In genomic region chr12:132123970-132124765, GRCh38 we compare ENCODE assay signal across 23 cellular contexts. TPM values are rescaled to one million over a fixed set of nuclear protein-coding genes. Genes with fewer than 3 reads are reported as not detected.
A peak's percentile ranks its signal among the peaks of the same experiment; 100 is the strongest.
DNase-seq lines count a peak whose midpoint lies in the region; ATAC-seq and TF ChIP-seq lines count a peak whose summit lies in the region.
"Had no signal": no experiment of that assay in that cellular context is flagged by ENCODE, and none has a peak within 500 bp of the region (broad histone marks: within the 10 kb centered on the region; RNA-seq: fewer than 3 reads in every experiment).

No MANE protein-coding gene starts in this region.

- H3K4me1 ChIP-seq in gastroesophageal sphincter = no peaks in the 10 kb centered on the region

- peaks cover 0 to 9% (median 0%) of the 10 kb centered on the region in 3 donors for H3K9me3 ChIP-seq in gastroesophageal sphincter

- TF ChIP-seq POLR2A in gastroesophageal sphincter (IDR thresholded peaks at IDR 0.05) = no peak

- no peaks in the 10 kb centered on the region for H3K27me3 Mint-ChIP-seq in activated naive CD4-positive, alpha-beta T cell treated with anti-CD3 and anti-CD28 coated beads, Interleukin-2, amount 10 ng/mL, durations not matched to agents 7 days and 5 days
- H3K27me3 Mint-ChIP-seq in Calu3 (ENCODE audit: unreplicated experiment) = no peaks in the 10 kb centered on the region

- no peak for TF ChIP-seq EP300 in gastroesophageal sphincter (IDR thresholded peaks at IDR 0.05)

- ATAC-seq in stimulated activated effector memory CD8-positive, alpha-beta T cell treated with anti-CD3 and anti-CD28 coated beads, Interleukin-12 subunit alpha, Interleukin-12 subunit beta, amount 100 ng/mL, for 72 hours = no peak
- ATAC-seq in gastroesophageal sphincter = no peak
- ATAC-seq: GM23338 had no signal

- H3K4me3 ChIP-seq in HL-60 (replicated peaks; ENCODE audit: insufficient read depth, low read length) (no peak overlapping the region), dorsolateral prefrontal cortex (no peak overlapping the region), gastroesophageal sphincter (no peak overlapping the region)
- H3K4me3 ChIP-seq: GM23338, PC-9 had no signal

- H3K27ac ChIP-seq in HL-60 (replicated peaks) (peak overlapping the region; percentile 18; the same call in 1 of the 2 replicates), dorsolateral prefrontal cortex (no peak overlapping the region), gastroesophageal sphincter (no peak overlapping the region)
- H3K27ac ChIP-seq: PC-9 had no signal

- peaks cover 45% of the 10 kb centered on the region for H3K36me3 Mint-ChIP-seq in activated naive CD4-positive, alpha-beta T cell treated with anti-CD3 and anti-CD28 coated beads, Interleukin-2, amount 10 ng/mL, durations not matched to agents 7 days and 5 days
- H3K36me3 Mint-ChIP-seq in stimulated activated effector memory CD8-positive, alpha-beta T cell treated with anti-CD3 and anti-CD28 coated beads, Interleukin-12 subunit alpha, Interleukin-12 subunit beta, amount 100 ng/mL, for 72 hours = peaks cover 70% of the 10 kb centered on the region
- peaks cover 46% of the 10 kb centered on the region for H3K36me3 Mint-ChIP-seq in Calu3 (ENCODE audit: insufficient read depth, unreplicated experiment)

- H3K27me3 ChIP-seq in HL-60 (ENCODE audit: insufficient read depth, poor library complexity, severe bottlenecking) (no peaks in the 10 kb centered on the region), dorsolateral prefrontal cortex (no peaks in the 10 kb centered on the region), gastroesophageal sphincter (no peaks in the 10 kb centered on the region)

- no peak for DNase-seq in activated naive CD4-positive, alpha-beta T cell treated with anti-CD3 and anti-CD28 coated beads, Interleukin-2, amount 10 ng/mL, durations not matched to agents 7 days and 5 days
- DNase-seq in activated naive CD4-positive, alpha-beta T cell treated with Interleukin-2 at 50 U/mL for 16 hours = no peak
- DNase-seq in HL-60 (ENCODE audit: low read depth in 1 of 2, low spot score in 1 of 2) = peak; percentile 46 to 63
- DNase-seq in ecto neural progenitor cell (ENCODE audit: low spot score) = peak; percentile 43
- DNase-seq in stimulated activated effector memory CD8-positive, alpha-beta T cell treated with anti-CD3 and anti-CD28 coated beads, Interleukin-12 subunit alpha, Interleukin-12 subunit beta, amount 100 ng/mL, for 72 hours (ENCODE audit: low spot score in 2 of 2) = no peak
- DNase-seq in dorsolateral prefrontal cortex = no peak
- no peak for DNase-seq in Calu3
- DNase-seq: AML-193, COR-L47, DND-41, HCEC 1CT, NCI-H1092 treated with DMSO at 0.1 percent for 48 hours, NCI-H1436 treated with DMSO at 0.1 percent for 48 hours, NCI-H2029, NCI-H2227 treated with DMSO at 0.1 percent for 48 hours, NCI-H510A treated with DMSO at 0.1 percent for 48 hours, NCI-H748 treated with DMSO at 0.1 percent for 48 hours, PC-9, RPMI8226, SHP77 had no signal

- no peak for TF ChIP-seq CTCF in HL-60 (IDR thresholded peaks at IDR 0.05; ENCODE audit: insufficient read depth, low read length)
- TF ChIP-seq CTCF in dorsolateral prefrontal cortex (IDR thresholded peaks at IDR 0.05 in 54 of 56, conservative IDR thresholded peaks at IDR 0.05 in 2 of 56; ENCODE audit: low read depth in 1 of 56, partially characterized antibody in 56 of 56) = no peak
- TF ChIP-seq CTCF in gastroesophageal sphincter (IDR thresholded peaks at IDR 0.05) = no peak
- no peak for TF ChIP-seq CTCF in Calu3 (IDR thresholded peaks at IDR 0.05; ENCODE audit: unreplicated experiment)

- H3K36me3 ChIP-seq in gastroesophageal sphincter = peaks cover 0 to 98% of the 10 kb centered on the region in 2 donors

- WGBS in gastroesophageal sphincter (ENCODE audit: low coverage in 1 of 2), 2 donors = 83 to 98% methylated on average over 4 to 11 of the region's 12 CpGs

- intact Hi-C loops in dorsolateral prefrontal cortex (cut with DNase I) (no loop called here), Calu3 (cut with micrococcal nuclease; ENCODE audit: unreplicated experiment) (no loop called here)

- CTCF ChIA-PET in activated naive CD4-positive, alpha-beta T cell treated with anti-CD3 and anti-CD28 coated beads, Interleukin-2, amount 10 ng/mL, durations not matched to agents 7 days and 5 days (lab: Charles Lee) = no interaction called here
- CTCF ChIA-PET in Calu3 (lab: Charles Lee) = interaction anchor here (1.2 kb wide), 1 partner anchor 16 kb away, joined by 3 read pairs; no protein-coding TSS in a partner anchor

- BruUV-seq in Calu3 (replicated peaks; lab: Mats Ljungman, UMichigan) = no TSS peak

- H3K9me3 Mint-ChIP-seq in activated naive CD4-positive, alpha-beta T cell treated with anti-CD3 and anti-CD28 coated beads, Interleukin-2, amount 10 ng/mL, durations not matched to agents 7 days and 5 days = peaks cover 10% of the 10 kb centered on the region
- peaks cover 3% of the 10 kb centered on the region for H3K9me3 Mint-ChIP-seq in stimulated activated effector memory CD8-positive, alpha-beta T cell treated with anti-CD3 and anti-CD28 coated beads, Interleukin-12 subunit alpha, Interleukin-12 subunit beta, amount 100 ng/mL, for 72 hours
- peaks cover 8% of the 10 kb centered on the region for H3K9me3 Mint-ChIP-seq in Calu3 (ENCODE audit: low read depth, unreplicated experiment)

- no peaks in the 10 kb centered on the region for H3K4me1 Mint-ChIP-seq in activated naive CD4-positive, alpha-beta T cell treated with anti-CD3 and anti-CD28 coated beads, Interleukin-2, amount 10 ng/mL, durations not matched to agents 7 days and 5 days
- H3K4me1 Mint-ChIP-seq in stimulated activated effector memory CD8-positive, alpha-beta T cell treated with anti-CD3 and anti-CD28 coated beads, Interleukin-12 subunit alpha, Interleukin-12 subunit beta, amount 100 ng/mL, for 72 hours = no peaks in the 10 kb centered on the region
- H3K4me1 Mint-ChIP-seq in Calu3 (ENCODE audit: low read depth, unreplicated experiment) = no peaks in the 10 kb centered on the region
- H3K4me1 Mint-ChIP-seq: CD14-positive monocyte, GM23338 had no signal

- peak overlapping the region; percentile 11 for H3K27ac Mint-ChIP-seq in activated naive CD4-positive, alpha-beta T cell treated with anti-CD3 and anti-CD28 coated beads, Interleukin-2, amount 10 ng/mL, durations not matched to agents 7 days and 5 days
- peak overlapping the region; percentile 5 for H3K27ac Mint-ChIP-seq in stimulated activated effector memory CD8-positive, alpha-beta T cell treated with anti-CD3 and anti-CD28 coated beads, Interleukin-12 subunit alpha, Interleukin-12 subunit beta, amount 100 ng/mL, for 72 hours
- no peak overlapping the region for H3K27ac Mint-ChIP-seq in Calu3 (ENCODE audit: unreplicated experiment)
- H3K27ac Mint-ChIP-seq: GM23338 had no signal

- H3K4me3 Mint-ChIP-seq in activated naive CD4-positive, alpha-beta T cell treated with anti-CD3 and anti-CD28 coated beads, Interleukin-2, amount 10 ng/mL, durations not matched to agents 7 days and 5 days = no peak overlapping the region
- H3K4me3 Mint-ChIP-seq in stimulated activated effector memory CD8-positive, alpha-beta T cell treated with anti-CD3 and anti-CD28 coated beads, Interleukin-12 subunit alpha, Interleukin-12 subunit beta, amount 100 ng/mL, for 72 hours = no peak overlapping the region
- H3K4me3 Mint-ChIP-seq in Calu3 (ENCODE audit: low read depth, unreplicated experiment) = no peak overlapping the region
- H3K4me3 Mint-ChIP-seq: CD14-positive monocyte, GM23338 had no signal

RNA-seq across cellular contexts. Expression of gene DDX51, which starts 20.0 kb away (rescaled TPM):
- total RNA-seq in dorsolateral prefrontal cortex (10 to 100 TPM; 20.7 to 53.2 (median 34.1) TPM), gastroesophageal sphincter (10 to 100 TPM in 3 of 4 donors, 1 to 10 TPM in 1; 4.8 to 14.7 (median 11.7) TPM), Calu3 (2022) (46.3 and 48.0 TPM in 2 replicates)

RNA-seq across cellular contexts. Expression of gene NOC4L, which starts 20.1 kb away (rescaled TPM):
- total RNA-seq in dorsolateral prefrontal cortex (10 to 100 TPM; 10.5 to 25.2 (median 15.5) TPM), gastroesophageal sphincter (10 to 100 TPM in 2 of 4 donors, 1 to 10 TPM in 2; 7.5 to 13.4 (median 9.5) TPM), Calu3 (2022) (62.5 and 67.3 TPM in 2 replicates)

Comparison
In these comparisons a context has a peak if more than half of its experiments do, and no peak if none do; other contexts are left out.
1. DNase-seq: peak in HL-60 (2 of 2) and ecto neural progenitor cell (single experiment); none in activated naive CD4-positive, alpha-beta T cell treated with anti-CD3 and anti-CD28 coated beads, Interleukin-2, amount 10 ng/mL, durations not matched to agents 7 days and 5 days (single experiment), activated naive CD4-positive, alpha-beta T cell treated with Interleukin-2 at 50 U/mL for 16 hours (single experiment), stimulated activated effector memory CD8-positive, alpha-beta T cell treated with anti-CD3 and anti-CD28 coated beads, Interleukin-12 subunit alpha, Interleukin-12 subunit beta, amount 100 ng/mL, for 72 hours (0 of 2), dorsolateral prefrontal cortex (0 of 10) and Calu3 (single experiment).